8 cellular contexts compared by ENCODE assay signal in genomic region chr2:2613279-2614199, GRCh38.
DNase-seq lines count a peak whose midpoint lies in the region; ATAC-seq and TF ChIP-seq lines count a peak whose summit lies in the region.

No MANE protein-coding gene starts in this region.

- peak overlapping the region; percentile 69 to 95 (median 93) for H3K27ac Mint-ChIP-seq in naive thymus-derived CD4-positive, alpha-beta T cell

- peaks cover 10 to 19% (median 13%) of the 10 kb centered on the region in 5 donors for H3K27me3 Mint-ChIP-seq in naive thymus-derived CD4-positive, alpha-beta T cell

- peak; percentile 100 for ATAC-seq in GM19328 (IDR thresholded peaks at IDR 0.05; ENCODE audit: unreplicated experiment)
- ATAC-seq in HG03460 (IDR thresholded peaks at IDR 0.05; ENCODE audit: unreplicated experiment), result peak; percentile 100
- peak; percentile 100 for ATAC-seq in naive thymus-derived CD4-positive, alpha-beta T cell

- intact Hi-C loops in naive thymus-derived CD4-positive, alpha-beta T cell (cut with micrococcal nuclease), result loop anchor here (1.0 to 5.0 kb wide), 13 partner anchors 33 to 1937 kb away; partner anchors contain the start of genes ADI1 (in 2 of the 2), RNASEH1 (in 2 of the 2), EIPR1 (in 1 of the 2) and RPS7 (in 1 of the 2)

- H3K36me3 ChIP-seq in BJ (ENCODE audit: control insufficient read depth, insufficient read depth, low read length), result no peaks in the 10 kb centered on the region
- H3K36me3 ChIP-seq in fibroblast of lung (ENCODE audit: control insufficient read depth, insufficient read depth, low read length), result no peaks in the 10 kb centered on the region
- H3K36me3 ChIP-seq in naive thymus-derived CD4-positive, alpha-beta T cell (ENCODE audit: control insufficient read depth in 2 of 3, insufficient read depth in 3 of 3, low read length in 3 of 3), result no peaks in the 10 kb centered on the region

- H3K27ac ChIP-seq in fibroblast of lung (ENCODE audit: insufficient read depth, low read length), result no peak overlapping the region
- peak overlapping the region; percentile 85 for H3K27ac ChIP-seq in naive thymus-derived CD4-positive, alpha-beta T cell (ENCODE audit: low read depth, low read length)

- H3K4me3 ChIP-seq in BJ (ENCODE audit: low read depth, low read length) (peak overlapping the region; percentile 31), fibroblast of lung (replicated peaks in 1 of 4; ENCODE audit: control extremely low read depth in 1 of 4, insufficient read depth in 1 of 4, low read depth in 3 of 4, low read length in 4 of 4) (peak overlapping the region in 3 of 4 experiments; percentile 10 to 61 (median 30))
- H3K4me3 ChIP-seq in naive thymus-derived CD4-positive, alpha-beta T cell (ENCODE audit: low read length), result peak overlapping the region; percentile 59

- no peak overlapping the region for H3K9ac ChIP-seq in fibroblast of lung (ENCODE audit: insufficient read depth, low read length)

- POLR2A ChIA-PET in BJ (lab: Charles Lee), result no interaction called here
- POLR2A ChIA-PET in naive thymus-derived CD4-positive, alpha-beta T cell (lab: Charles Lee), result interaction anchor here (0.5 to 4.1 kb wide), 7 partner anchors 33 to 765 kb away, joined by 3 to 33 read pairs (median 5); partner anchors contain the start of genes EIPR1 and TRAPPC12

- CTCF ChIA-PET in BJ (lab: Yijun Ruan, JAX), result interaction anchor here (0.8 kb wide), 1 partner anchor 1539 kb away, joined by 3 read pairs; no protein-coding TSS in a partner anchor
- CTCF ChIA-PET in naive thymus-derived CD4-positive, alpha-beta T cell (lab: Charles Lee), result no interaction called here

- peak overlapping the region; percentile 44 for H3K4me2 ChIP-seq in fibroblast of lung (ENCODE audit: extremely low read depth, insufficient read depth, low read length)

- peaks cover 4 to 16% (median 10%) of the 10 kb centered on the region in 7 donors for H3K4me1 Mint-ChIP-seq in naive thymus-derived CD4-positive, alpha-beta T cell

- peak overlapping the region; percentile 53 for H2AFZ ChIP-seq in fibroblast of lung (ENCODE audit: low read length)

- no peak for TF ChIP-seq CTCF in BJ (IDR thresholded peaks at IDR 0.05; ENCODE audit: insufficient read depth, low read depth, low read length)
- TF ChIP-seq CTCF in fibroblast of lung (conservative IDR thresholded peaks at IDR 0.05 in 1 of 2, IDR thresholded peaks at IDR 0.05 in 1 of 2; ENCODE audit: low read depth in 1 of 2, low read length in 2 of 2), result no peak

- no peaks in the 10 kb centered on the region for H4K20me1 ChIP-seq in fibroblast of lung (ENCODE audit: control insufficient read depth, extremely low read depth, insufficient read depth, low read length)

- H3K36me3 Mint-ChIP-seq in naive thymus-derived CD4-positive, alpha-beta T cell, result peaks cover 3 to 9% (median 4%) of the 10 kb centered on the region in 5 donors

- H3K27me3 ChIP-seq in BJ (ENCODE audit: control insufficient read depth, insufficient read depth, low read length), result no peaks in the 10 kb centered on the region
- no peaks in the 10 kb centered on the region for H3K27me3 ChIP-seq in fibroblast of lung (ENCODE audit: control insufficient read depth, insufficient read depth, low read length)
- no peaks in the 10 kb centered on the region for H3K27me3 ChIP-seq in naive thymus-derived CD4-positive, alpha-beta T cell (ENCODE audit: control insufficient read depth in 2 of 2, insufficient read depth in 2 of 2, low read length in 2 of 2)

- H3K79me2 ChIP-seq in fibroblast of lung (ENCODE audit: control insufficient read depth, insufficient read depth, low read length), result no peaks in the 10 kb centered on the region

- peak; percentile 5 for DNase-seq in BJ (ENCODE audit: low read depth)
- DNase-seq in OCI-M1 (lab: John Stamatoyannopoulos, UW), result peak; percentile 91
- DNase-seq in activated T-helper 1 cell treated with Interleukin-2 at 50 U/mL for 16 hours (ENCODE audit: low read depth), result peak; percentile 61
- peak; percentile 82 to 91 for DNase-seq in fibroblast of lung (ENCODE audit: low read depth in 2 of 2)
- peak; percentile 69 to 95 (median 91) for DNase-seq in naive thymus-derived CD4-positive, alpha-beta T cell
- DNase-seq in stimulated activated CD8-positive, alpha-beta memory T cell treated with anti-CD3 and anti-CD28 coated beads, Interleukin-7, amount 100 ng/mL, for 48 hours (ENCODE audit: extremely low read depth in 1 of 2, low read depth in 1 of 2), result peak; percentile 60 to 82

- no peaks in the 10 kb centered on the region for H3K9me3 ChIP-seq in fibroblast of lung (ENCODE audit: control insufficient read depth, insufficient read depth, low read depth, low read length)
- no peaks in the 10 kb centered on the region for H3K9me3 ChIP-seq in naive thymus-derived CD4-positive, alpha-beta T cell (ENCODE audit: control insufficient read depth in 2 of 3, low read length in 3 of 3)

- H3K4me3 Mint-ChIP-seq in naive thymus-derived CD4-positive, alpha-beta T cell, result peak overlapping the region; percentile 71 to 91 (median 85)

- H3K9me3 Mint-ChIP-seq in naive thymus-derived CD4-positive, alpha-beta T cell, result peaks cover 0 to 13% (median 7%) of the 10 kb centered on the region in 11 donors

- H3K4me1 ChIP-seq in fibroblast of lung (ENCODE audit: control insufficient read depth, extremely low read depth, insufficient read depth, low read length), result no peaks in the 10 kb centered on the region
- no peaks in the 10 kb centered on the region for H3K4me1 ChIP-seq in naive thymus-derived CD4-positive, alpha-beta T cell (ENCODE audit: control insufficient read depth in 2 of 2, insufficient read depth in 2 of 2, low read length in 2 of 2)

Comparison
In these comparisons a context has a peak if more than half of its experiments do, and no peak if none do; other contexts are left out.
1. DNase-seq: peak in every context shown above with its lines; median percentile 91 in OCI-M1; 91 in naive thymus-derived CD4-positive, alpha-beta T cell; 86 in fibroblast of lung; 71 in stimulated activated CD8-positive, alpha-beta memory T cell treated with anti-CD3 and anti-CD28 coated beads, Interleukin-7, amount 100 ng/mL, for 48 hours; 61 in activated T-helper 1 cell treated with Interleukin-2 at 50 U/mL for 16 hours; 5 in BJ.